1 cellular context compared by ENCODE assay signal in the genomic region with DNA sequence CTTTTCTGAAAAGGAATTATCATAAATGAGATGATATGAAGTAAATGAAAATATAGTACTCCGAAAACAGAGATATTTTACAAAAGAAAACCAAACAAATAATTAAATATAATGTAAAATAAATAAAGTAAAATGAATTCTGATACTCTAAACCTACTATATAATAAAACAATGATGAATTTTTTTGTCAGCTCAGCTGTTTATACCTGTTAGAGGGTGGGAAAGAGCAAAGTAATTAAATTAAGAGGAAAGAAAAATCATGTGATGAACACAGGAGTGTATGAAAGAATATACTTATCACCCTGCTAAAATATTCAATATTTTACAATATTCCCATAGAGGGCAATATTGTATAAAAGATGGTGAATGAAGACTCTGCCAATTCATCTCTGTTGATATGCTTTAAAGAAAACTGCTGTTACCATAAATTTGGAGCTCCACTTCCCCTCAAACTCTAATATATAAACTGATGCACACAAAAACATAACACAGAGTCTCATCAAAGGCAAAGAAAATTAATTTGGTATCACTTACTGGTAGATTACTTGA.
TF ChIP-seq lines count a peak whose summit lies in the region.

No MANE protein-coding gene starts in this region.

TF ChIP-seq in HCT116, 20 proteins besides CTCF, POLR2A, EP300 and RAD21 (continued from another document):
- TF ChIP-seq, protein P1, sequence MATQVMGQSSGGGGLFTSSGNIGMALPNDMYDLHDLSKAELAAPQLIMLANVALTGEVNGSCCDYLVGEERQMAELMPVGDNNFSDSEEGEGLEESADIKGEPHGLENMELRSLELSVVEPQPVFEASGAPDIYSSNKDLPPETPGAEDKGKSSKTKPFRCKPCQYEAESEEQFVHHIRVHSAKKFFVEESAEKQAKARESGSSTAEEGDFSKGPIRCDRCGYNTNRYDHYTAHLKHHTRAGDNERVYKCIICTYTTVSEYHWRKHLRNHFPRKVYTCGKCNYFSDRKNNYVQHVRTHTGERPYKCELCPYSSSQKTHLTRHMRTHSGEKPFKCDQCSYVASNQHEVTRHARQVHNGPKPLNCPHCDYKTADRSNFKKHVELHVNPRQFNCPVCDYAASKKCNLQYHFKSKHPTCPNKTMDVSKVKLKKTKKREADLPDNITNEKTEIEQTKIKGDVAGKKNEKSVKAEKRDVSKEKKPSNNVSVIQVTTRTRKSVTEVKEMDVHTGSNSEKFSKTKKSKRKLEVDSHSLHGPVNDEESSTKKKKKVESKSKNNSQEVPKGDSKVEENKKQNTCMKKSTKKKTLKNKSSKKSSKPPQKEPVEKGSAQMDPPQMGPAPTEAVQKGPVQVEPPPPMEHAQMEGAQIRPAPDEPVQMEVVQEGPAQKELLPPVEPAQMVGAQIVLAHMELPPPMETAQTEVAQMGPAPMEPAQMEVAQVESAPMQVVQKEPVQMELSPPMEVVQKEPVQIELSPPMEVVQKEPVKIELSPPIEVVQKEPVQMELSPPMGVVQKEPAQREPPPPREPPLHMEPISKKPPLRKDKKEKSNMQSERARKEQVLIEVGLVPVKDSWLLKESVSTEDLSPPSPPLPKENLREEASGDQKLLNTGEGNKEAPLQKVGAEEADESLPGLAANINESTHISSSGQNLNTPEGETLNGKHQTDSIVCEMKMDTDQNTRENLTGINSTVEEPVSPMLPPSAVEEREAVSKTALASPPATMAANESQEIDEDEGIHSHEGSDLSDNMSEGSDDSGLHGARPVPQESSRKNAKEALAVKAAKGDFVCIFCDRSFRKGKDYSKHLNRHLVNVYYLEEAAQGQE (IDR thresholded peaks at IDR 0.05; ENCODE audit: low read depth): no peak
- TF ChIP-seq YY1 (IDR thresholded peaks at IDR 0.05; ENCODE audit: extremely low read depth, insufficient replicate concordance, low read depth, low read length): no peak
- no peak for TF ChIP-seq SP1 (IDR thresholded peaks at IDR 0.05; ENCODE audit: low read depth)
- no peak for TF ChIP-seq CEBPB (IDR thresholded peaks at IDR 0.05; ENCODE audit: low read depth)
- TF ChIP-seq SRF (IDR thresholded peaks at IDR 0.05; ENCODE audit: low read depth): no peak
- TF ChIP-seq JUND (IDR thresholded peaks at IDR 0.05): no peak
- no peak for TF ChIP-seq CBX3 (IDR thresholded peaks at IDR 0.05; ENCODE audit: low read depth)
- TF ChIP-seq, protein P2, sequence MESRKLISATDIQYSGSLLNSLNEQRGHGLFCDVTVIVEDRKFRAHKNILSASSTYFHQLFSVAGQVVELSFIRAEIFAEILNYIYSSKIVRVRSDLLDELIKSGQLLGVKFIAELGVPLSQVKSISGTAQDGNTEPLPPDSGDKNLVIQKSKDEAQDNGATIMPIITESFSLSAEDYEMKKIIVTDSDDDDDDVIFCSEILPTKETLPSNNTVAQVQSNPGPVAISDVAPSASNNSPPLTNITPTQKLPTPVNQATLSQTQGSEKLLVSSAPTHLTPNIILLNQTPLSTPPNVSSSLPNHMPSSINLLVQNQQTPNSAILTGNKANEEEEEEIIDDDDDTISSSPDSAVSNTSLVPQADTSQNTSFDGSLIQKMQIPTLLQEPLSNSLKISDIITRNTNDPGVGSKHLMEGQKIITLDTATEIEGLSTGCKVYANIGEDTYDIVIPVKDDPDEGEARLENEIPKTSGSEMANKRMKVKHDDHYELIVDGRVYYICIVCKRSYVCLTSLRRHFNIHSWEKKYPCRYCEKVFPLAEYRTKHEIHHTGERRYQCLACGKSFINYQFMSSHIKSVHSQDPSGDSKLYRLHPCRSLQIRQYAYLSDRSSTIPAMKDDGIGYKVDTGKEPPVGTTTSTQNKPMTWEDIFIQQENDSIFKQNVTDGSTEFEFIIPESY (IDR thresholded peaks at IDR 0.05; ENCODE audit: extremely low read depth, insufficient replicate concordance, low read length): no peak
- TF ChIP-seq EZH2phosphoT487 (IDR thresholded peaks at IDR 0.05; ENCODE audit: borderline replicate concordance): no peak
- TF ChIP-seq EGR1 (IDR thresholded peaks at IDR 0.05; ENCODE audit: low read depth): no peak
- no peak for TF ChIP-seq POLR2AphosphoS5 (IDR thresholded peaks at IDR 0.05; ENCODE audit: low read depth, low read length)
